Comparison of ENCODE assay signal across 10 cellular contexts in the genomic region with DNA sequence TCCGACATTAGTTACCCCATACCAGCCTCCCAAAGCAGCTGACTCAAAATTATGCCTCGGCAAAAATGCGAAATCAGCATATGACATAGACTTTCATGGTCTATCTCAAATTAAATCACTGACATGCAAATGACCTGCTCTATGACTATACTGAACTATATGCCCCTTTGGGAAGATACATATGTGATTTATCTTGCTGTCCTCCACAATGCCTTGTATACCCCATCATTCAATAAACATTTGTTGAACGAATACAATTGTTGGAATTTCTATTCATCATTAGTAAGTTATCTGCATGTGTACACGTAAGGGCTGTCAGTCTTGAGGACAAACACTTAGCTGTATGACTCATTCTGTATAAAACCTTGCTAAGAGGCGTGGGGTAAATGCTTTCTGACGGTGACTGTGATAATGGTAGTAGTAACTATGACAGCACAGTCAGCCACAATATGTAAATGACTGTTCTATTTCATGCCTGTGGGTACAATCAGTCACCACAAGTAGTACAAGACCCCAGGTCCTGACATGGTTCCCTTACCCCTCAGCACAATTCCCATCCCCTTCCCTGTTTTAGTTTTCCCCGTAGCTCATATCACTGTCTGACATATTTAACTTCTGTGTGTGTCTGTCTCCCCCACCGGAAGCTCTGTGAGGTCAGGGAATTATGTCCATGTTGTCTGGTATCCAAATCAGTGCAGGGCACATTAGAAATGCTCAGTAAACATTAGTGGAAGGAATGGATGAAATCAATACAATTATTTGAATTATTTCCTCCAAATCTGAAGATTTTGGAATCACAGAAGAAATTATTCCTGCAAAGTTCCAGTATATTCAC. TPM values are rescaled to one million over a fixed set of nuclear protein-coding genes. Genes with fewer than 3 reads are reported as not detected.
DNase-seq lines count a peak whose midpoint lies in the region; ATAC-seq, FAIRE-seq and TF ChIP-seq lines count a peak whose summit lies in the region.
"Had no signal": no experiment of that assay in that cellular context is flagged by ENCODE, and none has a peak within 500 bp of the region (broad histone marks: within the 10 kb centered on the region; RNA-seq: fewer than 3 reads in every experiment).

No MANE protein-coding gene starts in this region.

- H3K36me3 ChIP-seq in SJSA1: no peaks in the 10 kb centered on the region
- no peaks in the 10 kb centered on the region for H3K36me3 ChIP-seq in aorta (ENCODE audit: control insufficient read depth in 1 of 2, insufficient read depth in 2 of 2, low read length in 1 of 2)
- H3K36me3 ChIP-seq in ovary: no peaks in the 10 kb centered on the region

- no peaks in the 10 kb centered on the region for H3K9me3 Mint-ChIP-seq in activated CD8-positive, alpha-beta T cell treated with anti-CD3 and anti-CD28 coated beads for 36 hours

- TF ChIP-seq CTCF in A549 (IDR thresholded peaks at IDR 0.05) (no peak), ovary (IDR thresholded peaks at IDR 0.05) (no peak)
- no peak for TF ChIP-seq CTCF in activated CD8-positive, alpha-beta T cell treated with anti-CD3 and anti-CD28 coated beads for 36 hours (IDR thresholded peaks at IDR 0.05)

- POLR2A ChIA-PET in A549 (lab: Yijun Ruan, JAX): no interaction called here
- POLR2A ChIA-PET in activated CD8-positive, alpha-beta T cell treated with anti-CD3 and anti-CD28 coated beads for 36 hours (lab: Charles Lee): no interaction called here

- no peak overlapping the region for H3K4me3 Mint-ChIP-seq in activated CD8-positive, alpha-beta T cell treated with anti-CD3 and anti-CD28 coated beads for 36 hours

- no peaks in the 10 kb centered on the region for H3K36me3 Mint-ChIP-seq in activated CD8-positive, alpha-beta T cell treated with anti-CD3 and anti-CD28 coated beads for 36 hours (ENCODE audit: low read depth)

- CTCF ChIA-PET in A549 (lab: Yijun Ruan, JAX): interaction anchor here (0.9 to 1.3 kb wide), 2 partner anchors 125 to 201 kb away, joined by 3 read pairs; no protein-coding TSS in a partner anchor
- CTCF ChIA-PET in activated CD8-positive, alpha-beta T cell treated with anti-CD3 and anti-CD28 coated beads for 36 hours (lab: Charles Lee): no interaction called here

- no peak for TF ChIP-seq RAD21 in A549 (conservative IDR thresholded peaks at IDR 0.05 in 1 of 2, IDR thresholded peaks at IDR 0.05 in 1 of 2)

- H3K4me2 ChIP-seq in A549: peak overlapping the region; percentile 64

- no peak for FAIRE-seq in A549 (lab: Jason Lieb, UNC)
- FAIRE-seq: D721Med had no signal

- no peaks in the 10 kb centered on the region for H3K9me3 ChIP-seq in A549
- no peaks in the 10 kb centered on the region for H3K9me3 ChIP-seq in SJSA1 (replicated peaks)
- H3K9me3 ChIP-seq in right cardiac atrium (ENCODE audit: control insufficient read depth, low read length): no peaks in the 10 kb centered on the region
- no peaks in the 10 kb centered on the region for H3K9me3 ChIP-seq in aorta (ENCODE audit: control insufficient read depth, low read length)
- H3K9me3 ChIP-seq in ovary: no peaks in the 10 kb centered on the region

- intact Hi-C loops in right cardiac atrium (cut with DNase I) (no loop called here), aorta (cut with DNase I) (no loop called here), ovary (cut with DNase I) (no loop called here)
- intact Hi-C loops in activated CD8-positive, alpha-beta T cell treated with anti-CD3 and anti-CD28 coated beads for 36 hours (cut with micrococcal nuclease): no loop called here

- peaks cover 7% of the 10 kb centered on the region for H3K27me3 Mint-ChIP-seq in activated CD8-positive, alpha-beta T cell treated with anti-CD3 and anti-CD28 coated beads for 36 hours

- WGBS in A549 (ENCODE audit: missing lambda C conversion rate): 8% methylated on average over 9 of the region's 9 CpGs
- WGBS in right cardiac atrium: 64% methylated on average over 9 of the region's 9 CpGs
- WGBS in aorta, 2 donors: 50 to 67% methylated on average over 9 of the region's 9 CpGs
- WGBS in ovary, 3 donors: 72 to 80% (median 77%) methylated on average over 9 of the region's 9 CpGs

- H3K27me3 ChIP-seq in SJSA1 (replicated peaks) (no peaks in the 10 kb centered on the region), right cardiac atrium (ENCODE audit: control insufficient read depth, insufficient read depth) (no peaks in the 10 kb centered on the region), aorta (ENCODE audit: control insufficient read depth in 1 of 2, insufficient read depth in 2 of 2, low read length in 1 of 2) (no peaks in the 10 kb centered on the region), ovary (no peaks in the 10 kb centered on the region)

- no peak overlapping the region for H3K27ac Mint-ChIP-seq in activated CD8-positive, alpha-beta T cell treated with anti-CD3 and anti-CD28 coated beads for 36 hours

- ATAC-seq in A549: peak; percentile 88 to 91
- peak; percentile 63 for ATAC-seq in GM19351 (IDR thresholded peaks at IDR 0.05; ENCODE audit: unreplicated experiment)
- ATAC-seq in right cardiac atrium: peak; percentile 65 to 90
- ATAC-seq in aorta (ENCODE audit: low FRiP score): no peak
- no peak for ATAC-seq in activated CD8-positive, alpha-beta T cell treated with anti-CD3 and anti-CD28 coated beads for 36 hours

- TF ChIP-seq EP300 in A549 (IDR thresholded peaks at IDR 0.05) (no peak), ovary (IDR thresholded peaks at IDR 0.05) (no peak)

- H3K4me1 Mint-ChIP-seq in activated CD8-positive, alpha-beta T cell treated with anti-CD3 and anti-CD28 coated beads for 36 hours (ENCODE audit: low read depth): no peaks in the 10 kb centered on the region

- DNase-seq in A549 (ENCODE audit: low read depth in 1 of 2, low spot score in 1 of 2) (peak; percentile 21 to 72), SJSA1 (ENCODE audit: low read depth in 1 of 2, low spot score in 2 of 2) (peak; percentile 59 to 89), right cardiac atrium (no peak), aorta (no peak), ovary (no peak)
- DNase-seq in effector CD8-positive, alpha-beta T cell (lab: John Stamatoyannopoulos, UW): no peak
- no peak for DNase-seq in activated CD8-positive, alpha-beta T cell treated with anti-CD3 and anti-CD28 coated beads for 36 hours
- DNase-seq: NCI-H187 had no signal

- no peak overlapping the region; a peak in 1 of 6 replicates for H3K27ac ChIP-seq in A549
- H3K27ac ChIP-seq in SJSA1: peak overlapping the region; percentile 85
- peak overlapping the region; percentile 22 for H3K27ac ChIP-seq in right cardiac atrium (ENCODE audit: low read length)
- H3K27ac ChIP-seq in aorta (ENCODE audit: low read depth in 1 of 2, low read length in 2 of 2): no peak overlapping the region
- no peak overlapping the region for H3K27ac ChIP-seq in ovary

- peaks cover 31% of the 10 kb centered on the region for H3K4me1 ChIP-seq in A549
- peaks cover 40% of the 10 kb centered on the region for H3K4me1 ChIP-seq in SJSA1 (replicated peaks)
- H3K4me1 ChIP-seq in right cardiac atrium (ENCODE audit: control insufficient read depth, insufficient read depth, low read length): peaks cover 9% of the 10 kb centered on the region
- no peaks in the 10 kb centered on the region for H3K4me1 ChIP-seq in aorta (ENCODE audit: control insufficient read depth in 1 of 2, insufficient read depth in 2 of 2, low read length in 2 of 2)
- no peaks in the 10 kb centered on the region for H3K4me1 ChIP-seq in ovary (ENCODE audit: insufficient read depth)

- TF ChIP-seq POLR2A in A549 (IDR thresholded peaks at IDR 0.05; ENCODE audit: low read length) (no peak), ovary (IDR thresholded peaks at IDR 0.05) (no peak)

- H3K4me3 ChIP-seq in A549 (no peak overlapping the region), SJSA1 (no peak overlapping the region), right cardiac atrium (ENCODE audit: low read length) (no peak overlapping the region), aorta (ENCODE audit: low read length in 2 of 2) (no peak overlapping the region), ovary (no peak overlapping the region)

TF ChIP-seq in A549, 52 proteins besides CTCF, POLR2A, EP300 and RAD21:
- TF ChIP-seq ZSCAN20 (CRISPR knock-in tag; IDR thresholded peaks at IDR 0.05) (no peak), FOSL2 (IDR thresholded peaks at IDR 0.05) (peak; percentile 15; the same call in 1 of the 2 replicates), FOSL2 (CRISPR knock-in tag; IDR thresholded peaks at IDR 0.05) (peak; percentile 80), MAFK (IDR thresholded peaks at IDR 0.05; ENCODE audit: partially characterized antibody) (peak; percentile 89), GATA3 (IDR thresholded peaks at IDR 0.05; ENCODE audit: borderline replicate concordance) (peak; percentile 15; the same call in 1 of the 2 replicates)
- TF ChIP-seq, protein P1, sequence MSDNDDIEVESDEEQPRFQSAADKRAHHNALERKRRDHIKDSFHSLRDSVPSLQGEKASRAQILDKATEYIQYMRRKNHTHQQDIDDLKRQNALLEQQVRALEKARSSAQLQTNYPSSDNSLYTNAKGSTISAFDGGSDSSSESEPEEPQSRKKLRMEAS (IDR thresholded peaks at IDR 0.05): peak; percentile 28; the same call in 1 of the 2 replicates

RNA-seq across cellular contexts. Expression of a gene that starts 42.8 kb away (rescaled TPM):
- polyA plus RNA-seq in A549 (2011; rRNA removed): 4.6 and 6.3 TPM in 2 replicates
- 2.9 and 3.4 TPM in 2 replicates for polyA plus RNA-seq in A549 (2012; cell fraction: cytosol; rRNA removed)
- 1.7 and 1.8 TPM in 2 replicates for polyA plus RNA-seq in A549 (2012; cell fraction: nucleus; rRNA removed)
- polyA plus RNA-seq in A549 (2017; fragmentation: RNase III; extraction: RNeasy Plus Mini Kit Qiagen cat#74134 plus additional on column Dnase treatment): 1.6 to 2.1 TPM (median 1.7 TPM) in 3 replicates
- 3.2 and 4.3 TPM in 2 replicates for polyA minus RNA-seq in A549 (2011; rRNA and poly(A)+ RNA removed)
- 0.78 and 6.4 TPM in 2 replicates for total RNA-seq in SJSA1 (2014; rRNA removed; shearing (Covaris generic))
- total RNA-seq in right cardiac atrium: 10 to 100 TPM; 18.8 to 31.7 (median 30.7) TPM
- polyA plus RNA-seq in right cardiac atrium: 26.5 TPM
- total RNA-seq in aorta: 1 to 10 TPM; 1.8 to 2.8 TPM
- 10 to 100 TPM in 1 of 2 donors, under 1 TPM in 1; 0.05 to 10.5 TPM for polyA plus RNA-seq in aorta
- total RNA-seq in ovary: 1 to 10 TPM; 1.0 to 9.3 (median 6.4) TPM
- polyA plus RNA-seq in ovary: 1 to 10 TPM; 2.2 to 3.6 TPM
- not detected for total RNA-seq in activated CD8-positive, alpha-beta T cell treated with anti-CD3 and anti-CD28 coated beads for 36 hours

Comparison
In these comparisons a context has a peak if more than half of its experiments do, and no peak if none do; other contexts are left out.
1. ATAC-seq: peak in A549 (2 of 2), GM19351 (single experiment) and right cardiac atrium (2 of 2); none in aorta (single experiment) and activated CD8-positive, alpha-beta T cell treated with anti-CD3 and anti-CD28 coated beads for 36 hours (single experiment).
2. DNase-seq: peak in A549 (2 of 2) and SJSA1 (2 of 2); none in right cardiac atrium (0 of 3), effector CD8-positive, alpha-beta T cell (single experiment), aorta (0 of 2), ovary (0 of 5) and activated CD8-positive, alpha-beta T cell treated with anti-CD3 and anti-CD28 coated beads for 36 hours (single experiment).
3. H3K27ac ChIP-seq: peak in SJSA1 (single experiment) and right cardiac atrium (single experiment); none in A549 (0 of 2), aorta (0 of 2) and ovary (0 of 2).